Comparison of ENCODE assay signal across 8 cellular contexts in genomic region chr15:57560976-57561711, GRCh38. TPM values are rescaled to one million over a fixed set of nuclear protein-coding genes. Genes with fewer than 3 reads are reported as not detected.
DNase-seq lines count a peak whose midpoint lies in the region; ATAC-seq, FAIRE-seq and TF ChIP-seq lines count a peak whose summit lies in the region.

No MANE protein-coding gene starts in this region.

- no peaks in the 10 kb centered on the region for H3K36me3 Mint-ChIP-seq in stimulated activated memory B cell treated with anti-CD40 and anti-IgM and Interleukin-4, amounts not matched to agents 10 μg/mL and 1 μg/mL and 100 μg/mL, for 72 hours

- peak; percentile 89 for ATAC-seq in stimulated activated memory B cell treated with anti-CD40 and anti-IgM and Interleukin-4, amounts not matched to agents 10 μg/mL and 1 μg/mL and 100 μg/mL, for 72 hours

- no peaks in the 10 kb centered on the region for H3K9me3 Mint-ChIP-seq in stimulated activated memory B cell treated with anti-CD40 and anti-IgM and Interleukin-4, amounts not matched to agents 10 μg/mL and 1 μg/mL and 100 μg/mL, for 72 hours

- peaks cover 48% of the 10 kb centered on the region for H3K4me1 Mint-ChIP-seq in stimulated activated memory B cell treated with anti-CD40 and anti-IgM and Interleukin-4, amounts not matched to agents 10 μg/mL and 1 μg/mL and 100 μg/mL, for 72 hours

- no peak overlapping the region for H3K27ac ChIP-seq in HL-60 (replicated peaks)

- DNase-seq in D341Med (ENCODE audit: low spot score) (peak; percentile 77), GM20000 (ENCODE audit: low spot score) (peak; percentile 68), HL-60 (ENCODE audit: low read depth in 1 of 2, low spot score in 1 of 2) (peak; percentile 29 to 71), NOMO-1 (lab: John Stamatoyannopoulos, UW; ENCODE audit: unreplicated experiment in 2 of 2) (peak; percentile 31 to 69), mucosa of gallbladder (ENCODE audit: low spot score) (peak; percentile 81)
- DNase-seq in activated CD8-positive, alpha-beta memory T cell treated with anti-CD3 and anti-CD28 coated beads for 48 hours (ENCODE audit: low read depth in 2 of 3, low spot score in 2 of 3), result peak in 2 of 3 experiments; percentile 32 to 45

- H3K4me3 Mint-ChIP-seq in stimulated activated memory B cell treated with anti-CD40 and anti-IgM and Interleukin-4, amounts not matched to agents 10 μg/mL and 1 μg/mL and 100 μg/mL, for 72 hours, result peak overlapping the region; percentile 27

- peak overlapping the region; percentile 6; the same call in 1 of the 2 replicates for H3K4me3 ChIP-seq in HL-60 (replicated peaks; ENCODE audit: insufficient read depth, low read length)

- TF ChIP-seq CTCF in GM20000 (IDR thresholded peaks at IDR 0.05; ENCODE audit: extremely low read depth, missing control alignments) (peak; percentile 64), HL-60 (IDR thresholded peaks at IDR 0.05; ENCODE audit: insufficient read depth, low read length) (peak; percentile 69)

- H3K27me3 Mint-ChIP-seq in stimulated activated memory B cell treated with anti-CD40 and anti-IgM and Interleukin-4, amounts not matched to agents 10 μg/mL and 1 μg/mL and 100 μg/mL, for 72 hours, result peaks cover 24% of the 10 kb centered on the region

- peak overlapping the region; percentile 90 for H3K27ac Mint-ChIP-seq in stimulated activated memory B cell treated with anti-CD40 and anti-IgM and Interleukin-4, amounts not matched to agents 10 μg/mL and 1 μg/mL and 100 μg/mL, for 72 hours

- H3K27me3 ChIP-seq in HL-60 (ENCODE audit: insufficient read depth, poor library complexity, severe bottlenecking), result no peaks in the 10 kb centered on the region

- FAIRE-seq in endometrium (lab: Jason Lieb, UNC), result peak; percentile 66

RNA-seq across cellular contexts. Expression of gene MYZAP, which starts 30.6 kb away (rescaled TPM):
- total RNA-seq in mucosa of gallbladder, result 8.2 TPM
